1 cellular context compared by ENCODE assay signal in genomic region chr14:23646648-23647549, GRCh38.
TF ChIP-seq lines count a peak whose summit lies in the region.

No MANE protein-coding gene starts in this region.

TF ChIP-seq in HepG2, 621 proteins besides CTCF, POLR2A, EP300 and RAD21 (continued from another document and continues in another):
- TF ChIP-seq, protein P1, sequence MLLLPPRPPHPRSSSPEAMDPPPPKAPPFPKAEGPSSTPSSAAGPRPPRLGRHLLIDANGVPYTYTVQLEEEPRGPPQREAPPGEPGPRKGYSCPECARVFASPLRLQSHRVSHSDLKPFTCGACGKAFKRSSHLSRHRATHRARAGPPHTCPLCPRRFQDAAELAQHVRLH (CRISPR knock-in tag; IDR thresholded peaks at IDR 0.05; ENCODE audit: borderline replicate concordance, low read depth), result 0 out of 2 replicates have a peak, but pooled peaks have one; percentile 18
- peak; percentile 32; the same call in 1 of the 2 replicates for TF ChIP-seq ETV5 (CRISPR knock-in tag; IDR thresholded peaks at IDR 0.05; ENCODE audit: borderline replicate concordance)
- no peak for TF ChIP-seq STAT6 (CRISPR knock-in tag; IDR thresholded peaks at IDR 0.05; ENCODE audit: borderline replicate concordance)
- peak; percentile 64; the same call in 1 of the 2 replicates for TF ChIP-seq BRD4 (CRISPR knock-in tag; IDR thresholded peaks at IDR 0.05)
- TF ChIP-seq REXO4 (CRISPR knock-in tag; IDR thresholded peaks at IDR 0.05; ENCODE audit: borderline replicate concordance), result peak; percentile 43; the same call in 1 of the 2 replicates
- TF ChIP-seq ZNF567 (CRISPR knock-in tag; IDR thresholded peaks at IDR 0.05; ENCODE audit: borderline replicate concordance), result no peak
- 0 out of 2 replicates have a peak, but pooled peaks have one; percentile 78 for TF ChIP-seq ZNF333 (CRISPR knock-in tag; IDR thresholded peaks at IDR 0.05; ENCODE audit: borderline replicate concordance)
- TF ChIP-seq ZFP36L1 (CRISPR knock-in tag; IDR thresholded peaks at IDR 0.05), result no peak
- TF ChIP-seq HDAC2 (CRISPR knock-in tag; IDR thresholded peaks at IDR 0.05), result no peak
- no peak for TF ChIP-seq CCDC6 (CRISPR knock-in tag; IDR thresholded peaks at IDR 0.05)
- TF ChIP-seq JDP2 (CRISPR knock-in tag; IDR thresholded peaks at IDR 0.05; ENCODE audit: borderline replicate concordance), result no peak; the same call in 1 of the 2 replicates
- peak; percentile 49; the same call in 1 of the 2 replicates for TF ChIP-seq ZNF589 (CRISPR knock-in tag; conservative IDR thresholded peaks at IDR 0.05)
- TF ChIP-seq, protein P2, sequence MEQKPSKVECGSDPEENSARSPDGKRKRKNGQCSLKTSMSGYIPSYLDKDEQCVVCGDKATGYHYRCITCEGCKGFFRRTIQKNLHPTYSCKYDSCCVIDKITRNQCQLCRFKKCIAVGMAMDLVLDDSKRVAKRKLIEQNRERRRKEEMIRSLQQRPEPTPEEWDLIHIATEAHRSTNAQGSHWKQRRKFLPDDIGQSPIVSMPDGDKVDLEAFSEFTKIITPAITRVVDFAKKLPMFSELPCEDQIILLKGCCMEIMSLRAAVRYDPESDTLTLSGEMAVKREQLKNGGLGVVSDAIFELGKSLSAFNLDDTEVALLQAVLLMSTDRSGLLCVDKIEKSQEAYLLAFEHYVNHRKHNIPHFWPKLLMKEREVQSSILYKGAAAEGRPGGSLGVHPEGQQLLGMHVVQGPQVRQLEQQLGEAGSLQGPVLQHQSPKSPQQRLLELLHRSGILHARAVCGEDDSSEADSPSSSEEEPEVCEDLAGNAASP (CRISPR knock-in tag; IDR thresholded peaks at IDR 0.05; ENCODE audit: borderline replicate concordance), result 0 out of 2 replicates have a peak, but pooled peaks have one; percentile 4
- peak; percentile 44; the same call in 1 of the 2 replicates for TF ChIP-seq SAFB2 (CRISPR knock-in tag; IDR thresholded peaks at IDR 0.05; ENCODE audit: borderline replicate concordance, low read depth)
- TF ChIP-seq, protein P3, sequence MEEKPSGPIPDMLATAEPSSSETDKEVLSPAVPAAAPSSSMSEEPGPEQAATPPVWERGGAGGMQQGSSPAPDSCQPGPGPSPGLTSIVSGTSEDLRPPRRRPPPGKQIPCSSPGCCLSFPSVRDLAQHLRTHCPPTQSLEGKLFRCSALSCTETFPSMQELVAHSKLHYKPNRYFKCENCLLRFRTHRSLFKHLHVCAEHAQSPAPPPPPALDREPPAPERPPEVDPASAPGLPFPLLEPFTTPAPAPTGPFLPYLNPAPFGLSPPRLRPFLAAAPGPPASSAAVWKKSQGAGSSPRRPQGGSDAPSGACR (CRISPR knock-in tag; IDR thresholded peaks at IDR 0.05), result peak; percentile 25; the same call in 1 of the 2 replicates
- TF ChIP-seq IKZF4 (CRISPR knock-in tag; IDR thresholded peaks at IDR 0.05; ENCODE audit: borderline replicate concordance, low read depth, not compliant biosample characterization), result no peak
- no peak for TF ChIP-seq ZNF549 (CRISPR knock-in tag; IDR thresholded peaks at IDR 0.05)
- no peak for TF ChIP-seq SYNCRIP (IDR thresholded peaks at IDR 0.05; ENCODE audit: insufficient read depth, low read depth, low read length)
- peak; percentile 30 for TF ChIP-seq ZMYM4 (CRISPR knock-in tag; IDR thresholded peaks at IDR 0.05)
- no peak for TF ChIP-seq FOXJ3 (CRISPR knock-in tag; IDR thresholded peaks at IDR 0.05; ENCODE audit: borderline replicate concordance)
- 0 out of 2 replicates have a peak, but pooled peaks have one; percentile 8 for TF ChIP-seq SMAD3 (CRISPR knock-in tag; IDR thresholded peaks at IDR 0.05)
- TF ChIP-seq HMG20B (CRISPR knock-in tag; conservative IDR thresholded peaks at IDR 0.05), result no peak
- no peak for TF ChIP-seq ZBTB8A (CRISPR knock-in tag; IDR thresholded peaks at IDR 0.05; ENCODE audit: borderline replicate concordance, low read depth)
- TF ChIP-seq HNF1A (IDR thresholded peaks at IDR 0.05; ENCODE audit: low read depth), result no peak
- peak; percentile 13; the same call in 1 of the 2 replicates for TF ChIP-seq HNF1A (CRISPR knock-in tag; IDR thresholded peaks at IDR 0.05; ENCODE audit: borderline replicate concordance)
- TF ChIP-seq SRSF9 (IDR thresholded peaks at IDR 0.05; ENCODE audit: borderline replicate concordance, insufficient read depth, low read depth, low read length, poor library complexity, severe bottlenecking), result no peak
- TF ChIP-seq, protein P4, sequence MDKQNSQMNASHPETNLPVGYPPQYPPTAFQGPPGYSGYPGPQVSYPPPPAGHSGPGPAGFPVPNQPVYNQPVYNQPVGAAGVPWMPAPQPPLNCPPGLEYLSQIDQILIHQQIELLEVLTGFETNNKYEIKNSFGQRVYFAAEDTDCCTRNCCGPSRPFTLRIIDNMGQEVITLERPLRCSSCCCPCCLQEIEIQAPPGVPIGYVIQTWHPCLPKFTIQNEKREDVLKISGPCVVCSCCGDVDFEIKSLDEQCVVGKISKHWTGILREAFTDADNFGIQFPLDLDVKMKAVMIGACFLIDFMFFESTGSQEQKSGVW (CRISPR knock-in tag; IDR thresholded peaks at IDR 0.05; ENCODE audit: borderline replicate concordance), result no peak
- no peak for TF ChIP-seq ATF7 (IDR thresholded peaks at IDR 0.05)
- TF ChIP-seq ATF7 (CRISPR knock-in tag; IDR thresholded peaks at IDR 0.05), result peak; percentile 47; the same call in 1 of the 2 replicates
- no peak for TF ChIP-seq ZNF24 (IDR thresholded peaks at IDR 0.05)
- TF ChIP-seq, protein P5, sequence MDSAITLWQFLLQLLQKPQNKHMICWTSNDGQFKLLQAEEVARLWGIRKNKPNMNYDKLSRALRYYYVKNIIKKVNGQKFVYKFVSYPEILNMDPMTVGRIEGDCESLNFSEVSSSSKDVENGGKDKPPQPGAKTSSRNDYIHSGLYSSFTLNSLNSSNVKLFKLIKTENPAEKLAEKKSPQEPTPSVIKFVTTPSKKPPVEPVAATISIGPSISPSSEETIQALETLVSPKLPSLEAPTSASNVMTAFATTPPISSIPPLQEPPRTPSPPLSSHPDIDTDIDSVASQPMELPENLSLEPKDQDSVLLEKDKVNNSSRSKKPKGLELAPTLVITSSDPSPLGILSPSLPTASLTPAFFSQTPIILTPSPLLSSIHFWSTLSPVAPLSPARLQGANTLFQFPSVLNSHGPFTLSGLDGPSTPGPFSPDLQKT (CRISPR knock-in tag; IDR thresholded peaks at IDR 0.05; ENCODE audit: borderline replicate concordance), result no peak
- no peak for TF ChIP-seq NONO (IDR thresholded peaks at IDR 0.05)
- TF ChIP-seq NONO (CRISPR knock-in tag; conservative IDR thresholded peaks at IDR 0.05), result peak; percentile 75
- TF ChIP-seq TRIM24 (CRISPR knock-in tag; IDR thresholded peaks at IDR 0.05), result 0 out of 2 replicates have a peak, but pooled peaks have one; percentile 13
- no peak; the same call in 1 of the 2 replicates for TF ChIP-seq GPN1 (CRISPR knock-in tag; IDR thresholded peaks at IDR 0.05; ENCODE audit: borderline replicate concordance)
- TF ChIP-seq, protein P6, sequence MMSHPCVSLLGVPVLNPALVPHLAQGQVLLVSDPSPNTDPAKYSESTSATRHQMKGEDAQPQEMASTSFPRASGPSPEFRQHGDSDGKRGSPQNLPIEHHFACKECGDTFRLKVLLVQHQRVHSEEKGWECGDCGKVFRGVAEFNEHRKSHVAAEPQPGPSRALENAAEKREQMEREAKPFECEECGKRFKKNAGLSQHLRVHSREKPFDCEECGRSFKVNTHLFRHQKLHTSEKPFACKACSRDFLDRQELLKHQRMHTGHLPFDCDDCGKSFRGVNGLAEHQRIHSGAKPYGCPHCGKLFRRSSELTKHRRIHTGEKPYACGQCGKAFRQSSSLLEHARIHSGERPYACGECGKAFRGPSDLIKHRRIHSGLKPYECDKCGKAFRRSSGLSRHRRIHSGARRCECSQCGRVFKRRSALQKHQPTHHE (CRISPR knock-in tag; IDR thresholded peaks at IDR 0.05; ENCODE audit: borderline replicate concordance), result no peak
- no peak for TF ChIP-seq BCL3 (CRISPR knock-in tag; IDR thresholded peaks at IDR 0.05)
- TF ChIP-seq, protein P7, sequence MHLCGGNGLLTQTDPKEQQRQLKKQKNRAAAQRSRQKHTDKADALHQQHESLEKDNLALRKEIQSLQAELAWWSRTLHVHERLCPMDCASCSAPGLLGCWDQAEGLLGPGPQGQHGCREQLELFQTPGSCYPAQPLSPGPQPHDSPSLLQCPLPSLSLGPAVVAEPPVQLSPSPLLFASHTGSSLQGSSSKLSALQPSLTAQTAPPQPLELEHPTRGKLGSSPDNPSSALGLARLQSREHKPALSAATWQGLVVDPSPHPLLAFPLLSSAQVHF (CRISPR knock-in tag; IDR thresholded peaks at IDR 0.05), result peak; percentile 49; the same call in 1 of the 2 replicates
- peak; percentile 82 for TF ChIP-seq JUN (CRISPR knock-in tag; IDR thresholded peaks at IDR 0.05)
- no peak for TF ChIP-seq CENPX (CRISPR knock-in tag; IDR thresholded peaks at IDR 0.05)
- no peak for TF ChIP-seq ZNF839 (CRISPR knock-in tag; IDR thresholded peaks at IDR 0.05; ENCODE audit: borderline replicate concordance)
- no peak for TF ChIP-seq ZKSCAN8 (CRISPR knock-in tag; IDR thresholded peaks at IDR 0.05; ENCODE audit: borderline replicate concordance)
- no peak for TF ChIP-seq KDM5B (CRISPR knock-in tag; IDR thresholded peaks at IDR 0.05; ENCODE audit: borderline replicate concordance)
- no peak for TF ChIP-seq ZNF639 (CRISPR knock-in tag; conservative IDR thresholded peaks at IDR 0.05)
- 0 out of 2 replicates have a peak, but pooled peaks have one; percentile 2 for TF ChIP-seq NFKBIZ (CRISPR knock-in tag; IDR thresholded peaks at IDR 0.05)
- TF ChIP-seq CREB3 (CRISPR knock-in tag; IDR thresholded peaks at IDR 0.05), result no peak
- peak; percentile 92 for TF ChIP-seq MAFG (CRISPR knock-in tag; IDR thresholded peaks at IDR 0.05)
